In genomic region chr11:27174672-27175210, GRCh38 we compare ENCODE assay signal across 22 cellular contexts.
"Had no signal": no experiment of that assay in that cellular context is flagged by ENCODE, and none has a peak within 500 bp of the region (broad histone marks: within the 10 kb centered on the region; RNA-seq: fewer than 3 reads in every experiment).

No MANE protein-coding gene starts in this region.

- H3K36me3 ChIP-seq: brain microvascular endothelial cell, colonic mucosa, gastroesophageal sphincter, heart left ventricle, right atrium auricular region, vagina had no signal

- DNase-seq: activated CD4-positive, alpha-beta T cell treated with anti-CD3 and anti-CD28 coated beads for 1 hour; activated CD8-positive, alpha-beta memory T cell treated with anti-CD3 and anti-CD28 coated beads for 24 hours; activated CD8-positive, alpha-beta memory T cell treated with anti-CD3 and anti-CD28 coated beads, Interleukin-2, amount 50 U/mL, for 48 hours; activated effector memory CD4-positive, alpha-beta T cell treated with Interleukin-2 at 50 U/mL for 16 hours; activated naive CD4-positive, alpha-beta T cell treated with anti-CD3 and anti-CD28 coated beads, Interleukin-2, amount 50 U/mL, for 16 hours; activated T-cell treated with anti-CD3 and anti-CD28 coated beads, Interleukin-2, amount 50 U/mL, for 48 hours; aorta; brain microvascular endothelial cell; colonic mucosa; endodermal cell; erythroblast; heart left ventricle; kidney glomerular epithelial cell; left ventricle myocardium superior; mesenchymal stem cell; mucosa of descending colon; naive B cell; stimulated activated CD4-positive, alpha-beta T cell treated with anti-CD3 and anti-CD28 coated beads, Interleukin-2, amount 100 ng/mL, for 24 hours; trophoblast cell had no signal

- H3K4me3 ChIP-seq: colonic mucosa, gastroesophageal sphincter, heart left ventricle, mucosa of descending colon, right atrium auricular region, vagina had no signal

- H3K4me1 ChIP-seq: colonic mucosa, gastroesophageal sphincter, heart left ventricle, right atrium auricular region, vagina had no signal

- H3K27me3 ChIP-seq: brain microvascular endothelial cell, colonic mucosa, gastroesophageal sphincter, right atrium auricular region, vagina had no signal

- ATAC-seq: gastroesophageal sphincter, heart left ventricle, left ventricle myocardium superior had no signal

- H3K27ac ChIP-seq: brain microvascular endothelial cell, colonic mucosa, gastroesophageal sphincter, heart left ventricle, right atrium auricular region, vagina had no signal

- H3K9me3 ChIP-seq: colonic mucosa, gastroesophageal sphincter, heart left ventricle, mucosa of descending colon, right atrium auricular region, vagina had no signal
